12 cellular contexts compared by ENCODE assay signal in genomic region chr11:128948583-128948982, GRCh38. TPM values are rescaled to one million over a fixed set of nuclear protein-coding genes. Genes with fewer than 3 reads are reported as not detected.
DNase-seq lines count a peak whose midpoint lies in the region; ATAC-seq and TF ChIP-seq lines count a peak whose summit lies in the region.
"Had no signal": no experiment of that assay in that cellular context is flagged by ENCODE, and none has a peak within 500 bp of the region (broad histone marks: within the 10 kb centered on the region; RNA-seq: fewer than 3 reads in every experiment).

No MANE protein-coding gene starts in this region.

- H3K4me3 Mint-ChIP-seq in brain: no peak overlapping the region

- H3K27me3 ChIP-seq in gastrocnemius medialis: peaks cover 0 to 4% (median 0%) of the 10 kb centered on the region in 3 donors
- H3K27me3 ChIP-seq: left lung, pancreas had no signal

- intact Hi-C loops in gastrocnemius medialis (cut with DNase I; ENCODE audit: low total_unique reads): no loop called here

- H3K27ac Mint-ChIP-seq in brain: no peak overlapping the region

- H3K9me3 ChIP-seq in gastrocnemius medialis: no peaks in the 10 kb centered on the region
- H3K9me3 ChIP-seq: left lung, pancreas had no signal

- in situ Hi-C loops in gastrocnemius medialis (cut with MboI; ENCODE audit: low sequenced_read_pairs in 4 of 4): no loop called here

- no peaks in the 10 kb centered on the region for H3K36me3 Mint-ChIP-seq in brain

- ATAC-seq in GM18517 (IDR thresholded peaks at IDR 0.05; ENCODE audit: unreplicated experiment): no peak
- ATAC-seq in gastrocnemius medialis: no peak
- no peak for ATAC-seq in HG03280 (IDR thresholded peaks at IDR 0.05; ENCODE audit: unreplicated experiment)
- ATAC-seq: left lung had no signal

- H3K27ac ChIP-seq in gastrocnemius medialis: no peak overlapping the region
- H3K27ac ChIP-seq: left lung, pancreas had no signal

- peaks cover 13% of the 10 kb centered on the region for H3K4me1 Mint-ChIP-seq in brain

- no peaks in the 10 kb centered on the region for H3K4me1 ChIP-seq in gastrocnemius medialis
- H3K4me1 ChIP-seq: left lung had no signal

- no peaks in the 10 kb centered on the region for H3K27me3 Mint-ChIP-seq in brain

- no peak overlapping the region for H3K4me3 ChIP-seq in gastrocnemius medialis
- H3K4me3 ChIP-seq: left lung, pancreas had no signal

- H3K36me3 ChIP-seq in gastrocnemius medialis: no peaks in the 10 kb centered on the region
- H3K36me3 ChIP-seq: left lung, pancreas had no signal

- TF ChIP-seq POLR2A in gastrocnemius medialis (IDR thresholded peaks at IDR 0.05): no peak

- TF ChIP-seq CTCF in GM10266 (IDR thresholded peaks at IDR 0.05; ENCODE audit: control insufficient read depth, insufficient read depth, low read depth, missing control alignments): peak; percentile 44
- peak; percentile 20 to 34 for TF ChIP-seq CTCF in brain (conservative IDR thresholded peaks at IDR 0.05)
- TF ChIP-seq CTCF in gastrocnemius medialis (IDR thresholded peaks at IDR 0.05 in 4 of 5, conservative IDR thresholded peaks at IDR 0.05 in 1 of 5): no peak

- DNase-seq in GM10266 (ENCODE audit: extremely low spot score): no peak
- DNase-seq in M059J (ENCODE audit: low read depth): peak; percentile 9
- peak; percentile 51 for DNase-seq in left kidney (ENCODE audit: low read depth, low spot score)
- no peak for DNase-seq in gastrocnemius medialis
- no peak for DNase-seq in stimulated activated CD4-positive, alpha-beta T cell treated with anti-CD3 and anti-CD28 coated beads, Interleukin-4, amount 100 ng/mL, for 1 hour
- DNase-seq: Karpas-422, left lung, pancreas, T-helper 2 cell had no signal

- no peaks in the 10 kb centered on the region for H3K9me3 Mint-ChIP-seq in brain

RNA-seq across cellular contexts. Expression of gene TP53AIP1, which starts 5.9 kb away (rescaled TPM):
- not detected in 2 replicates for total RNA-seq in M059J (2014; rRNA removed; shearing (Covaris generic))
- polyA plus RNA-seq in brain (ENCODE audit: insufficient read depth, low read depth, low replicate concordance): 0.44 TPM
- not detected for total RNA-seq in gastrocnemius medialis

RNA-seq across cellular contexts. Expression of gene KCNJ5, which starts 57.4 kb away (rescaled TPM):
- total RNA-seq in M059J (2014; rRNA removed; shearing (Covaris generic)): not detected in 2 replicates
- 1.3 TPM for polyA plus RNA-seq in brain (ENCODE audit: insufficient read depth, low read depth, low replicate concordance)
- total RNA-seq in gastrocnemius medialis: under 1 TPM in 2 of 4 donors, not detected in 2; 0.24 to 0.46 TPM

Comparison
In these comparisons a context has a peak if more than half of its experiments do, and no peak if none do; other contexts are left out.
1. DNase-seq: peak in M059J (single experiment) and left kidney (single experiment); none in GM10266 (single experiment), gastrocnemius medialis (0 of 2) and stimulated activated CD4-positive, alpha-beta T cell treated with anti-CD3 and anti-CD28 coated beads, Interleukin-4, amount 100 ng/mL, for 1 hour (single experiment).
2. CTCF ChIP-seq: peak in GM10266 (single experiment) and brain (2 of 2); none in gastrocnemius medialis (0 of 5).